In the genomic region with DNA sequence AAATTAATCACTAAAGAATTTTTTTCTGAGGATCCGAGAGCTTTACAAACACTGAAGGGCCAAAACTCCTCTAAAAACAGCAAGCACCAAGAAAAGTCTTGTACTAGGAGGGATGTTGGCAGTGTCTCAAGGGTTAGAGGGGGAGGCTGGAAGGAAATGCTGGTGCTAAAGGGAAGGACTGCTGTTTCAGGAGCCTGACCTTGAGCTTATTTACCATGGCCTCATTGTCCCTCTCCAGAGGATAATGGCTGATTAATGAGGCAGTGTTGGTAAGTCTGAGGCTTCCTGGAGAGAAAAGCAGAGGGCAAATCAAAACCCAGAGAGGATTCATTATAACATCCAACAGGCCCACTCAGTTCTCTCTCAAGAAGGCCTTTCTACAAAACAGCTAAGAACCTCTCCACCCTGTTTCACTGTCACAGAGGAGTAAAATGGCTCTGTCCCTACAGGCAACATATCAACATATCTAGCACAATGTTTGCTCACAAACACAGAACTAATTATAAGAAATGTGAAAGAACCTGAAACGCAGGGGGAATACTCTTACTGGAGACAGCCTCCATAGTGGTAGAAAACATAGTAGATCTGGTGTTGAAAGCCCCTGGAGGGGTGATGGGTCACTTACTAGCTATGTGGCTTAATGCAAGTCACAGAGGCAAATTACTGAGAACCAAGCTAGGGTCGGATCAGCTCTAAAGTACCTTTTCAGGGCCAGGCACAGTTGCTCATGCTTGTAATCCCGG, we compare ENCODE assay signal across 11 cellular contexts. TPM values are rescaled to one million over a fixed set of nuclear protein-coding genes. Genes with fewer than 3 reads are reported as not detected.
DNase-seq lines count a peak whose midpoint lies in the region; ATAC-seq and TF ChIP-seq lines count a peak whose summit lies in the region.
"Had no signal": no experiment of that assay in that cellular context is flagged by ENCODE, and none has a peak within 500 bp of the region (broad histone marks: within the 10 kb centered on the region; RNA-seq: fewer than 3 reads in every experiment).

No MANE protein-coding gene starts in this region.

- POLR2A ChIA-PET in CD4-positive, alpha-beta T cell (lab: Charles Lee), result interaction anchor here (1.0 to 1.9 kb wide), 3 partner anchors 9 to 31 kb away, joined by 3 to 13 read pairs (median 4); no protein-coding TSS in a partner anchor

- CTCF ChIA-PET in CD4-positive, alpha-beta T cell (lab: Charles Lee), result no interaction called here

- no peak for TF ChIP-seq CTCF in 22Rv1 (IDR thresholded peaks at IDR 0.05)
- TF ChIP-seq CTCF in glutamatergic neuron (IDR thresholded peaks at IDR 0.05; ENCODE audit: partially characterized antibody, unreplicated experiment), result no peak
- TF ChIP-seq CTCF in ovary (IDR thresholded peaks at IDR 0.05), result no peak
- TF ChIP-seq CTCF in CD4-positive, alpha-beta T cell (IDR thresholded peaks at IDR 0.05), result no peak

- H3K4me3 Mint-ChIP-seq in glutamatergic neuron (ENCODE audit: unreplicated experiment), result no peak overlapping the region
- no peak overlapping the region for H3K4me3 Mint-ChIP-seq in stimulated activated naive CD8-positive, alpha-beta T cell treated with anti-CD3 and anti-CD28 coated beads, Interleukin-15, amount 100 ng/mL, for 72 hours
- no peak overlapping the region for H3K4me3 Mint-ChIP-seq in stimulated activated memory B cell treated with anti-CD40 and anti-IgM and Interleukin-4, amounts not matched to agents 10 μg/mL and 1 μg/mL and 100 μg/mL, for 72 hours
- no peak overlapping the region for H3K4me3 Mint-ChIP-seq in CD4-positive, alpha-beta T cell

- no peak overlapping the region for H3K4me3 ChIP-seq in ovary

- H3K27ac ChIP-seq in 22Rv1, result peak overlapping the region; percentile 37
- H3K27ac ChIP-seq in ovary, result peak overlapping the region in 1 of 2 donors; percentile 52
- no peak overlapping the region for H3K27ac ChIP-seq in CD4-positive, alpha-beta T cell (ENCODE audit: low read depth, low read length)

- no peaks in the 10 kb centered on the region for H3K36me3 ChIP-seq in ovary

- H3K27ac Mint-ChIP-seq in glutamatergic neuron (ENCODE audit: unreplicated experiment), result peak overlapping the region; percentile 26
- no peak overlapping the region for H3K27ac Mint-ChIP-seq in stimulated activated naive CD8-positive, alpha-beta T cell treated with anti-CD3 and anti-CD28 coated beads, Interleukin-15, amount 100 ng/mL, for 72 hours
- no peak overlapping the region for H3K27ac Mint-ChIP-seq in stimulated activated memory B cell treated with anti-CD40 and anti-IgM and Interleukin-4, amounts not matched to agents 10 μg/mL and 1 μg/mL and 100 μg/mL, for 72 hours
- no peak overlapping the region for H3K27ac Mint-ChIP-seq in CD4-positive, alpha-beta T cell

- intact Hi-C loops in ovary (cut with DNase I), result no loop called here
- intact Hi-C loops in CD4-positive, alpha-beta T cell (cut with DNase I, micrococcal nuclease), result no loop called here

- DNase-seq in NCI-H2227 (lab: John Stamatoyannopoulos, UW; ENCODE audit: unreplicated experiment) (peak; percentile 87), glutamatergic neuron (no peak), ovary (peak; percentile 49 to 62 (median 51))
- DNase-seq in stimulated activated naive CD8-positive, alpha-beta T cell treated with anti-CD3 and anti-CD28 coated beads, Interleukin-15, amount 100 ng/mL, for 72 hours, result no peak
- no peak for DNase-seq in CD4-positive, alpha-beta T cell
- DNase-seq: NCI-H510A had no signal

- H3K4me1 ChIP-seq in ovary (ENCODE audit: insufficient read depth), result peaks cover 14% of the 10 kb centered on the region

- peaks cover 2% of the 10 kb centered on the region for H3K27me3 Mint-ChIP-seq in glutamatergic neuron (ENCODE audit: unreplicated experiment)
- no peaks in the 10 kb centered on the region for H3K27me3 Mint-ChIP-seq in stimulated activated naive CD8-positive, alpha-beta T cell treated with anti-CD3 and anti-CD28 coated beads, Interleukin-15, amount 100 ng/mL, for 72 hours
- no peaks in the 10 kb centered on the region for H3K27me3 Mint-ChIP-seq in stimulated activated memory B cell treated with anti-CD40 and anti-IgM and Interleukin-4, amounts not matched to agents 10 μg/mL and 1 μg/mL and 100 μg/mL, for 72 hours
- H3K27me3 Mint-ChIP-seq in CD4-positive, alpha-beta T cell, result no peaks in the 10 kb centered on the region

- no peak for ATAC-seq in stimulated activated naive CD8-positive, alpha-beta T cell treated with anti-CD3 and anti-CD28 coated beads, Interleukin-15, amount 100 ng/mL, for 72 hours
- ATAC-seq in GM19463 (IDR thresholded peaks at IDR 0.05; ENCODE audit: unreplicated experiment), result no peak
- no peak for ATAC-seq in stimulated activated memory B cell treated with anti-CD40 and anti-IgM and Interleukin-4, amounts not matched to agents 10 μg/mL and 1 μg/mL and 100 μg/mL, for 72 hours
- no peak for ATAC-seq in CD4-positive, alpha-beta T cell (ENCODE audit: poor library complexity)

- WGBS in ovary, 3 donors, result 59 to 61% (median 59%) methylated on average over 4 of the region's 4 CpGs

- no peak for TF ChIP-seq POLR2A in ovary (IDR thresholded peaks at IDR 0.05)

- no peaks in the 10 kb centered on the region for H3K9me3 Mint-ChIP-seq in glutamatergic neuron (ENCODE audit: unreplicated experiment)
- H3K9me3 Mint-ChIP-seq in stimulated activated naive CD8-positive, alpha-beta T cell treated with anti-CD3 and anti-CD28 coated beads, Interleukin-15, amount 100 ng/mL, for 72 hours, result no peaks in the 10 kb centered on the region
- H3K9me3 Mint-ChIP-seq in stimulated activated memory B cell treated with anti-CD40 and anti-IgM and Interleukin-4, amounts not matched to agents 10 μg/mL and 1 μg/mL and 100 μg/mL, for 72 hours, result no peaks in the 10 kb centered on the region
- H3K9me3 Mint-ChIP-seq in CD4-positive, alpha-beta T cell, result no peaks in the 10 kb centered on the region

- H3K36me3 Mint-ChIP-seq in glutamatergic neuron (ENCODE audit: unreplicated experiment), result no peaks in the 10 kb centered on the region
- peaks cover 16% of the 10 kb centered on the region for H3K36me3 Mint-ChIP-seq in stimulated activated memory B cell treated with anti-CD40 and anti-IgM and Interleukin-4, amounts not matched to agents 10 μg/mL and 1 μg/mL and 100 μg/mL, for 72 hours
- H3K36me3 Mint-ChIP-seq in CD4-positive, alpha-beta T cell (ENCODE audit: low read depth), result no peaks in the 10 kb centered on the region

- H3K9me3 ChIP-seq in ovary, result no peaks in the 10 kb centered on the region
- H3K9me3 ChIP-seq in CD4-positive, alpha-beta T cell (ENCODE audit: control insufficient read depth, low read length), result no peaks in the 10 kb centered on the region

- H3K4me1 Mint-ChIP-seq in glutamatergic neuron (ENCODE audit: low read depth, unreplicated experiment), result no peaks in the 10 kb centered on the region
- H3K4me1 Mint-ChIP-seq in stimulated activated naive CD8-positive, alpha-beta T cell treated with anti-CD3 and anti-CD28 coated beads, Interleukin-15, amount 100 ng/mL, for 72 hours, result peaks cover 8% of the 10 kb centered on the region
- H3K4me1 Mint-ChIP-seq in stimulated activated memory B cell treated with anti-CD40 and anti-IgM and Interleukin-4, amounts not matched to agents 10 μg/mL and 1 μg/mL and 100 μg/mL, for 72 hours, result peaks cover 11% of the 10 kb centered on the region
- H3K4me1 Mint-ChIP-seq in CD4-positive, alpha-beta T cell (ENCODE audit: low read depth), result peaks cover 7% of the 10 kb centered on the region

- no peaks in the 10 kb centered on the region for H3K27me3 ChIP-seq in ovary
- no peaks in the 10 kb centered on the region for H3K27me3 ChIP-seq in CD4-positive, alpha-beta T cell (ENCODE audit: control insufficient read depth, insufficient read depth, low read length)

- no peak for TF ChIP-seq EP300 in ovary (IDR thresholded peaks at IDR 0.05)

RNA-seq across cellular contexts. Expression of gene NUMA1, which starts 31.5 kb away (rescaled TPM):
- total RNA-seq in glutamatergic neuron (ENCODE audit: unreplicated experiment) (207 TPM), ovary (100 to 1,000 TPM; 190 to 270 (median 252) TPM)
- polyA plus RNA-seq in ovary, result 100 to 1,000 TPM; 156 to 235 TPM
- total RNA-seq in CD4-positive, alpha-beta T cell, result 100 to 1,000 TPM; 191 to 197 TPM

RNA-seq across cellular contexts. Expression of gene LRRC51, which starts 31.8 kb away (rescaled TPM):
- total RNA-seq in glutamatergic neuron (ENCODE audit: unreplicated experiment) (8.3 TPM), ovary (10 to 100 TPM in 3 of 7 donors, 1 to 10 TPM in 4; 7.2 to 21.0 (median 9.5) TPM)
- 10 to 100 TPM in 1 of 2 donors, 1 to 10 TPM in 1; 9.6 to 20.9 TPM for polyA plus RNA-seq in ovary
- total RNA-seq in CD4-positive, alpha-beta T cell, result 1 to 10 TPM in 1 of 2 experiments, under 1 TPM in 1; 0.87 to 1.1 TPM

RNA-seq across cellular contexts. Expression of gene IL18BP, which starts 50.2 kb away (rescaled TPM):
- total RNA-seq in glutamatergic neuron (ENCODE audit: unreplicated experiment) (13.1 TPM), ovary (10 to 100 TPM in 3 of 7 donors, 1 to 10 TPM in 4; 4.6 to 14.2 (median 8.8) TPM)
- polyA plus RNA-seq in ovary, result 10 to 100 TPM in 1 of 2 donors, 1 to 10 TPM in 1; 8.7 to 17.1 TPM
- total RNA-seq in CD4-positive, alpha-beta T cell, result 10 to 100 TPM; 14.7 to 16.8 TPM

RNA-seq across cellular contexts. Expression of gene LAMTOR1, which starts 54.2 kb away (rescaled TPM):
- total RNA-seq in glutamatergic neuron (ENCODE audit: unreplicated experiment) (68.3 TPM), ovary (10 to 100 TPM; 64.0 to 99.7 (median 71.0) TPM)
- polyA plus RNA-seq in ovary, result 100 to 1,000 TPM; 110 to 118 TPM
- 10 to 100 TPM; 29.5 to 30.4 TPM for total RNA-seq in CD4-positive, alpha-beta T cell

RNA-seq across cellular contexts. Expression of gene TOMT, which starts 56.8 kb away (rescaled TPM):
- total RNA-seq in glutamatergic neuron (ENCODE audit: unreplicated experiment), result not detected
- total RNA-seq in ovary, result not detected
- polyA plus RNA-seq in ovary, result not detected
- total RNA-seq in CD4-positive, alpha-beta T cell, result not detected
- total RNA-seq: M059J, mononuclear cell had no signal

Comparison
In these comparisons a context has a peak if more than half of its experiments do, and no peak if none do; other contexts are left out.
1. DNase-seq: peak in NCI-H2227 (single experiment) and ovary (5 of 5); none in glutamatergic neuron (single experiment), stimulated activated naive CD8-positive, alpha-beta T cell treated with anti-CD3 and anti-CD28 coated beads, Interleukin-15, amount 100 ng/mL, for 72 hours (0 of 2) and CD4-positive, alpha-beta T cell (0 of 10).